ENCODE assay signal across 17 cellular contexts in the genomic region with DNA sequence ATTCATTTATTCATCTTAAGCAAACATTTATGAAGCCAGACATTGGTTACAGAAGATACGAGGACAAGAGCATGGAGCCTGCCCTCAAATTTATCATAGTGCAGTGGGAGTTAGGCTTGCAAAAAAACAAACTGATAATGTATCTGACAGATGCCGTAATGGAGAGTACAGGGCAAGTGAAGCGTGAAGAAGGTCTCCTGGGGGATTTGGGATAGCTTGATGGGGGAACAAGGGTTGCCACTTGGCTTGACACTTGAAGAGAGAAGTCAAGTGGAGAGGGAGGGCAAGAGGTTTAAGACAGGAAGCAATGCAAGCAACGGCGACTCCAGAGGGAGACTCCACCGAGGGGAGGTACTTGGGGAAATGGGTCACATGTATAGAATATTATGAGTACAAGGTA.
"Had no signal": no experiment of that assay in that cellular context is flagged by ENCODE, and none has a peak within 500 bp of the region (broad histone marks: within the 10 kb centered on the region; RNA-seq: fewer than 3 reads in every experiment).

No MANE protein-coding gene starts in this region.

- H3K36me3 ChIP-seq: brain microvascular endothelial cell, left lung, tibial nerve, vagina had no signal

- H3K27me3 ChIP-seq: brain microvascular endothelial cell, hepatocyte, left lung, tibial nerve, vagina had no signal

- ATAC-seq: activated CD4-positive, CD25-positive, alpha-beta regulatory T cell treated with anti-CD3 and anti-CD28 coated beads, Interleukin-2, amount 50 U/mL, for 24 hours; esophagus mucosa; left lung; stimulated activated naive B cell treated with anti-CD40 and anti-IgM and Interleukin-4, amounts not matched to agents 10 μg/mL and 1 μg/mL and 100 μg/mL, for 72 hours had no signal

- H3K9me3 ChIP-seq: left lung, tibial nerve, vagina had no signal

- H3K4me3 ChIP-seq: coronary artery, hepatocyte, left lung, tibial nerve, vagina had no signal

- H3K4me1 ChIP-seq: left lung, vagina had no signal

- DNase-seq: activated CD4-positive, alpha-beta T cell treated with anti-CD3 and anti-CD28 coated beads, Interleukin-2, amount 50 U/mL, for 1 hour; activated CD8-positive, alpha-beta memory T cell treated with anti-CD3 and anti-CD28 coated beads for 24 hours; activated naive CD4-positive, alpha-beta T cell; activated naive CD8-positive, alpha-beta T cell treated with anti-CD3 and anti-CD28 coated beads, Interleukin-2, amount 10 ng/mL, durations not matched to agents 7 days and 5 days; brain microvascular endothelial cell; islet precursor cell; left lung; naive B cell; stimulated activated CD4-positive, alpha-beta T cell treated with anti-CD3 and anti-CD28 coated beads, Interleukin-2, amount 100 ng/mL, for 48 hours; stimulated activated naive B cell treated with anti-CD40 and anti-IgM and Interleukin-4, amounts not matched to agents 10 μg/mL and 1 μg/mL and 100 μg/mL, for 72 hours had no signal

- H3K27ac ChIP-seq: brain microvascular endothelial cell, coronary artery, hepatocyte, left lung, parathyroid adenoma, tibial nerve, vagina had no signal
